ENCODE assay signal across 12 cellular contexts in genomic region chrX:42107495-42108139, GRCh38.
DNase-seq lines count a peak whose midpoint lies in the region; ATAC-seq and TF ChIP-seq lines count a peak whose summit lies in the region.
"Had no signal": no experiment of that assay in that cellular context is flagged by ENCODE, and none has a peak within 500 bp of the region (broad histone marks: within the 10 kb centered on the region; RNA-seq: fewer than 3 reads in every experiment).

No MANE protein-coding gene starts in this region.

- intact Hi-C loops in PC-9 (cut with micrococcal nuclease; ENCODE audit: unreplicated experiment), result no loop called here

- TF ChIP-seq CTCF in GM20000 (IDR thresholded peaks at IDR 0.05; ENCODE audit: extremely low read depth, missing control alignments) (no peak), PC-9 (conservative IDR thresholded peaks at IDR 0.05) (no peak)

- H3K4me1 Mint-ChIP-seq in activated CD8-positive, alpha-beta T cell treated with anti-CD3 and anti-CD28 coated beads, Interleukin-2, amount 10 ng/mL, durations not matched to agents 7 days and 5 days (ENCODE audit: low read depth), result peaks cover 34% of the 10 kb centered on the region
- peaks cover 36% of the 10 kb centered on the region for H3K4me1 Mint-ChIP-seq in stimulated activated naive CD8-positive, alpha-beta T cell treated with anti-CD3 and anti-CD28 coated beads, Interleukin-15, amount 100 ng/mL, for 72 hours

- H3K9me3 ChIP-seq in PC-9 (ENCODE audit: insufficient read depth, low read depth), result no peaks in the 10 kb centered on the region
- H3K9me3 ChIP-seq: ovary had no signal

- CTCF ChIA-PET in activated CD8-positive, alpha-beta T cell treated with anti-CD3 and anti-CD28 coated beads, Interleukin-2, amount 10 ng/mL, durations not matched to agents 7 days and 5 days (lab: Charles Lee), result no interaction called here
- CTCF ChIA-PET in PC-9 (lab: Charles Lee), result no interaction called here

- H3K36me3 Mint-ChIP-seq in activated CD8-positive, alpha-beta T cell treated with anti-CD3 and anti-CD28 coated beads, Interleukin-2, amount 10 ng/mL, durations not matched to agents 7 days and 5 days (ENCODE audit: low read depth), result peaks cover 10% of the 10 kb centered on the region

- DNase-seq in stimulated activated CD4-positive, alpha-beta T cell treated with anti-CD3 and anti-CD28 coated beads, Interleukin-12 subunit alpha, Interleukin-12 subunit beta, amount 100 ng/mL, for 48 hours (ENCODE audit: low read depth in 2 of 3, low spot score in 1 of 3), result peak in 2 of 3 donors; percentile 2 to 14
- DNase-seq in stimulated activated CD4-positive, alpha-beta T cell treated with anti-CD3 and anti-CD28 coated beads, Interleukin-4, amount 100 ng/mL, for 4 hours, result no peak
- no peak for DNase-seq in activated CD8-positive, alpha-beta T cell treated with anti-CD3 and anti-CD28 coated beads, Interleukin-2, amount 10 ng/mL, durations not matched to agents 7 days and 5 days
- DNase-seq in stimulated activated naive CD8-positive, alpha-beta T cell treated with anti-CD3 and anti-CD28 coated beads, Interleukin-15, amount 100 ng/mL, for 72 hours, result peak; percentile 23 to 57
- DNase-seq in GM20000 (ENCODE audit: low spot score) (no peak), D341Med (ENCODE audit: low spot score) (no peak), PC-9 (no peak)
- DNase-seq: NCI-H1105, ovary, T-helper 9 cell had no signal

- peak overlapping the region; percentile 20 for H3K27ac Mint-ChIP-seq in activated CD8-positive, alpha-beta T cell treated with anti-CD3 and anti-CD28 coated beads, Interleukin-2, amount 10 ng/mL, durations not matched to agents 7 days and 5 days
- H3K27ac Mint-ChIP-seq in stimulated activated naive CD8-positive, alpha-beta T cell treated with anti-CD3 and anti-CD28 coated beads, Interleukin-15, amount 100 ng/mL, for 72 hours, result no peak overlapping the region

- no peaks in the 10 kb centered on the region for H3K27me3 Mint-ChIP-seq in activated CD8-positive, alpha-beta T cell treated with anti-CD3 and anti-CD28 coated beads, Interleukin-2, amount 10 ng/mL, durations not matched to agents 7 days and 5 days (ENCODE audit: low read depth)
- no peaks in the 10 kb centered on the region for H3K27me3 Mint-ChIP-seq in stimulated activated naive CD8-positive, alpha-beta T cell treated with anti-CD3 and anti-CD28 coated beads, Interleukin-15, amount 100 ng/mL, for 72 hours

- H3K4me2 ChIP-seq in PC-9, result no peak overlapping the region

- no peaks in the 10 kb centered on the region for H3K4me1 ChIP-seq in PC-9 (replicated peaks; ENCODE audit: insufficient read depth)

- no peaks in the 10 kb centered on the region for H3K79me2 ChIP-seq in PC-9 (ENCODE audit: low read depth)

- POLR2A ChIA-PET in activated CD8-positive, alpha-beta T cell treated with anti-CD3 and anti-CD28 coated beads, Interleukin-2, amount 10 ng/mL, durations not matched to agents 7 days and 5 days (lab: Charles Lee), result no interaction called here
- POLR2A ChIA-PET in PC-9 (lab: Charles Lee; ENCODE audit: unreplicated experiment), result no interaction called here

- peak; percentile 80 for ATAC-seq in HG02852 (IDR thresholded peaks at IDR 0.05; ENCODE audit: unreplicated experiment)
- ATAC-seq in activated CD8-positive, alpha-beta T cell treated with anti-CD3 and anti-CD28 coated beads, Interleukin-2, amount 10 ng/mL, durations not matched to agents 7 days and 5 days, result no peak
- peak; percentile 97 for ATAC-seq in stimulated activated naive CD8-positive, alpha-beta T cell treated with anti-CD3 and anti-CD28 coated beads, Interleukin-15, amount 100 ng/mL, for 72 hours

- H3K9me3 Mint-ChIP-seq in activated CD8-positive, alpha-beta T cell treated with anti-CD3 and anti-CD28 coated beads, Interleukin-2, amount 10 ng/mL, durations not matched to agents 7 days and 5 days (ENCODE audit: insufficient read depth), result no peaks in the 10 kb centered on the region
- H3K9me3 Mint-ChIP-seq in stimulated activated naive CD8-positive, alpha-beta T cell treated with anti-CD3 and anti-CD28 coated beads, Interleukin-15, amount 100 ng/mL, for 72 hours, result peaks cover 3 to 4% of the 10 kb centered on the region in 2 donors

- H3K36me3 ChIP-seq in PC-9 (ENCODE audit: low read depth), result no peaks in the 10 kb centered on the region
- H3K36me3 ChIP-seq: cardiac muscle cell, ovary had no signal

- no peaks in the 10 kb centered on the region for H3F3A ChIP-seq in PC-9 (ENCODE audit: insufficient read depth, low read depth)

- H4K20me1 ChIP-seq in PC-9 (ENCODE audit: insufficient read depth), result no peaks in the 10 kb centered on the region

- H3K9me2 ChIP-seq in PC-9 (ENCODE audit: insufficient read depth), result no peaks in the 10 kb centered on the region

- no peak overlapping the region for H3K4me3 Mint-ChIP-seq in activated CD8-positive, alpha-beta T cell treated with anti-CD3 and anti-CD28 coated beads, Interleukin-2, amount 10 ng/mL, durations not matched to agents 7 days and 5 days
- H3K4me3 Mint-ChIP-seq in stimulated activated naive CD8-positive, alpha-beta T cell treated with anti-CD3 and anti-CD28 coated beads, Interleukin-15, amount 100 ng/mL, for 72 hours, result no peak overlapping the region

- no peak overlapping the region for H3K4me3 ChIP-seq in PC-9
- H3K4me3 ChIP-seq: cardiac muscle cell, ovary had no signal

- no peak overlapping the region for H2AFZ ChIP-seq in PC-9

- BruUV-seq in PC-9 (replicated peaks; lab: Mats Ljungman, UMichigan), result no TSS peak

- H3K27ac ChIP-seq in PC-9, result no peak overlapping the region
- H3K27ac ChIP-seq: cardiac muscle cell, ovary had no signal

- no peaks in the 10 kb centered on the region for H3K27me3 ChIP-seq in PC-9 (ENCODE audit: insufficient read depth, low read depth)
- H3K27me3 ChIP-seq: cardiac muscle cell, ovary had no signal

Comparison
In these comparisons a context has a peak if more than half of its experiments do, and no peak if none do; other contexts are left out.
1. DNase-seq: peak in stimulated activated CD4-positive, alpha-beta T cell treated with anti-CD3 and anti-CD28 coated beads, Interleukin-12 subunit alpha, Interleukin-12 subunit beta, amount 100 ng/mL, for 48 hours (2 of 3) and stimulated activated naive CD8-positive, alpha-beta T cell treated with anti-CD3 and anti-CD28 coated beads, Interleukin-15, amount 100 ng/mL, for 72 hours (2 of 2); none in stimulated activated CD4-positive, alpha-beta T cell treated with anti-CD3 and anti-CD28 coated beads, Interleukin-4, amount 100 ng/mL, for 4 hours (0 of 2), activated CD8-positive, alpha-beta T cell treated with anti-CD3 and anti-CD28 coated beads, Interleukin-2, amount 10 ng/mL, durations not matched to agents 7 days and 5 days (single experiment), GM20000 (single experiment), D341Med (single experiment) and PC-9 (0 of 2).